12 cellular contexts compared by ENCODE assay signal in the genomic region with DNA sequence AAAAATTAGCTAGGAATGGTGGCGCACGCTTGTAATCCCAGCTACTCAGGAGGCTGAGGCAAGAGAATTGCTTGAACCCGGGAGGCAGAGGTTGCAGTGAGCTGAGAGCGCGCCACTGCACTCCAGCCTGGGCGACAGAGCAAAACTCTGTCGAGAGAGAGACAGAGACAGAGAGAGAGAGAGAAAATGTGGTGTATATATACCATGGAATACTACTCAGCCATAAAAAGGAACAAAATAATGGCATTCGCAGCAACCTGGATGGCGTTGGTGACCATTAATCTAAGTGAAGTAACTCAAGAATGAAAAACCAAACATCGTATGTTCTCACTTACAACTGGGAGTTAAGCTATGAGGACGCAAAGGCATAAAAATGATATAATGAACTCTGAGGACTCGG. TPM values are rescaled to one million over a fixed set of nuclear protein-coding genes. Genes with fewer than 3 reads are reported as not detected.
A peak's percentile ranks its signal among the peaks of the same experiment; 100 is the strongest.
DNase-seq lines count a peak whose midpoint lies in the region; ATAC-seq and TF ChIP-seq lines count a peak whose summit lies in the region.
"Not testable (repeated sequence)": the region's sequence is repeated elsewhere in the genome, so short reads cannot be mapped to it uniquely, and the experiment has no call there.
"Had no signal": no experiment of that assay in that cellular context is flagged by ENCODE, and none has a peak within 500 bp of the region (broad histone marks: within the 10 kb centered on the region; RNA-seq: fewer than 3 reads in every experiment).

No MANE protein-coding gene starts in this region.

- not testable (repeated sequence) for ATAC-seq in activated naive CD4-positive, alpha-beta T cell treated with anti-CD3 and anti-CD28 coated beads, Interleukin-2, amount 50 U/mL, for 72 hours; central memory CD8-positive, alpha-beta T cell (replicated peaks; ENCODE audit: extremely low read depth, poor library complexity, severe bottlenecking)

- not testable (repeated sequence) for DNase-seq in activated T-cell treated with anti-CD3 and anti-CD28 coated beads, Interleukin-2, amount 50 U/mL, for 24 hours; activated naive CD4-positive, alpha-beta T cell treated with anti-CD3 and anti-CD28 coated beads, Interleukin-2, amount 50 U/mL, for 72 hours (ENCODE audit: low spot score in 2 of 2); central memory CD8-positive, alpha-beta T cell (ENCODE audit: low spot score in 2 of 2)
- DNase-seq in islet precursor cell, result peak; percentile 2

- not testable (repeated sequence) for H3K4me1 ChIP-seq in HEK293 (ENCODE audit: control insufficient read depth, insufficient read depth, low read length)

- H3K36me3 ChIP-seq in HEK293 (ENCODE audit: control insufficient read depth in 2 of 2, insufficient read depth in 1 of 2, low read length in 2 of 2), result peaks cover 56 to 80% of the 10 kb centered on the region in 2 experiments

- not testable (repeated sequence) for H3K9me3 Mint-ChIP-seq in activated T-cell treated with anti-CD3 and anti-CD28 coated beads, Interleukin-2, amount 50 U/mL, for 24 hours; activated naive CD4-positive, alpha-beta T cell treated with anti-CD3 and anti-CD28 coated beads, Interleukin-2, amount 50 U/mL, for 72 hours; central memory CD8-positive, alpha-beta T cell

- H3K36me3 Mint-ChIP-seq in activated T-cell treated with anti-CD3 and anti-CD28 coated beads, Interleukin-2, amount 50 U/mL, for 24 hours (ENCODE audit: low read depth), result peaks cover 89% of the 10 kb centered on the region
- H3K36me3 Mint-ChIP-seq in activated naive CD4-positive, alpha-beta T cell treated with anti-CD3 and anti-CD28 coated beads, Interleukin-2, amount 50 U/mL, for 72 hours, result peaks cover 10 to 51% of the 10 kb centered on the region in 2 donors
- peaks cover 32% of the 10 kb centered on the region for H3K36me3 Mint-ChIP-seq in central memory CD8-positive, alpha-beta T cell (ENCODE audit: insufficient read depth)

- H3K4me3 ChIP-seq in HEK293 (ENCODE audit: low read depth, low read length), result not testable (repeated sequence)

- peak overlapping the region; percentile 18 for H3K27ac Mint-ChIP-seq in activated T-cell treated with anti-CD3 and anti-CD28 coated beads, Interleukin-2, amount 50 U/mL, for 24 hours
- H3K27ac Mint-ChIP-seq in activated naive CD4-positive, alpha-beta T cell treated with anti-CD3 and anti-CD28 coated beads, Interleukin-2, amount 50 U/mL, for 72 hours, result peak overlapping the region; percentile 75 to 79
- H3K27ac Mint-ChIP-seq in central memory CD8-positive, alpha-beta T cell (ENCODE audit: low read depth), result peak overlapping the region; percentile 39

- H3K27me3 Mint-ChIP-seq in activated T-cell treated with anti-CD3 and anti-CD28 coated beads, Interleukin-2, amount 50 U/mL, for 24 hours; central memory CD8-positive, alpha-beta T cell: not testable (repeated sequence)

- not testable (repeated sequence) for H3K4me3 Mint-ChIP-seq in activated T-cell treated with anti-CD3 and anti-CD28 coated beads, Interleukin-2, amount 50 U/mL, for 24 hours; central memory CD8-positive, alpha-beta T cell

- not testable (repeated sequence) for H3K9me3 ChIP-seq in HEK293 (ENCODE audit: control insufficient read depth, insufficient read depth, low read depth, low read length)

- CTCF ChIA-PET in HEK293 (lab: Yijun Ruan, JAX), result not testable (repeated sequence)

- H3K4me1 Mint-ChIP-seq in activated T-cell treated with anti-CD3 and anti-CD28 coated beads, Interleukin-2, amount 50 U/mL, for 24 hours (ENCODE audit: low read depth), result peaks cover 49% of the 10 kb centered on the region
- H3K4me1 Mint-ChIP-seq in central memory CD8-positive, alpha-beta T cell, result peaks cover 41% of the 10 kb centered on the region

- TF ChIP-seq CTCF in HEK293 (tag by site-specific recombination; IDR thresholded peaks at IDR 0.05), result not testable (repeated sequence)

- POLR2A ChIA-PET in HEK293 (lab: Yijun Ruan, JAX), result interaction anchor here (1.3 kb wide), 1 partner anchor 13 kb away, joined by 3 read pairs; no protein-coding TSS in a partner anchor

- not testable (repeated sequence) for H3K27ac ChIP-seq in HEK293 (ENCODE audit: extremely low read depth, low read depth, low read length)

TF ChIP-seq in HEK293, 187 proteins besides CTCF, POLR2A, EP300 and RAD21:
- TF ChIP-seq ZNF146 (tag by site-specific recombination; IDR thresholded peaks at IDR 0.05), result peak; percentile 96

RNA-seq across cellular contexts. Expression of a gene that starts 14.1 kb away (rescaled TPM):
- total RNA-seq in activated naive CD4-positive, alpha-beta T cell treated with anti-CD3 and anti-CD28 coated beads, Interleukin-2, amount 50 U/mL, for 72 hours, result 100 to 1,000 TPM in 1 of 2 donors, 10 to 100 TPM in 1; 99.1 to 126 TPM

RNA-seq across cellular contexts. Expression of a gene that starts 20.6 kb away (rescaled TPM):
- total RNA-seq in activated naive CD4-positive, alpha-beta T cell treated with anti-CD3 and anti-CD28 coated beads, Interleukin-2, amount 50 U/mL, for 72 hours, result 100 to 1,000 TPM; 209 to 271 TPM

RNA-seq across cellular contexts. Expression of a gene that starts 41.4 kb away (rescaled TPM):
- total RNA-seq in activated naive CD4-positive, alpha-beta T cell treated with anti-CD3 and anti-CD28 coated beads, Interleukin-2, amount 50 U/mL, for 72 hours, result 10 to 100 TPM; 22.8 to 24.5 TPM

RNA-seq across cellular contexts. Expression of a gene that starts 48.4 kb away (rescaled TPM):
- under 1 TPM in 1 of 2 donors, not detected in 1; 0.14 TPM for total RNA-seq in activated naive CD4-positive, alpha-beta T cell treated with anti-CD3 and anti-CD28 coated beads, Interleukin-2, amount 50 U/mL, for 72 hours
- total RNA-seq: A172; A673; B cell; CD4-positive, CD25-positive, alpha-beta regulatory T cell; CD8-positive, alpha-beta memory T cell; CD8-positive, alpha-beta T cell; Daoy had no signal

RNA-seq across cellular contexts. Expression of a gene that starts 49.8 kb away (rescaled TPM):
- under 1 TPM; 0.29 to 0.36 TPM for total RNA-seq in activated naive CD4-positive, alpha-beta T cell treated with anti-CD3 and anti-CD28 coated beads, Interleukin-2, amount 50 U/mL, for 72 hours
- total RNA-seq: Daoy had no signal

Comparison
In these comparisons a context has a peak if more than half of its experiments do, and no peak if none do; other contexts are left out.
1. H3K27ac Mint-ChIP-seq: peak in every context shown above with its lines; median percentile 77 in activated naive CD4-positive, alpha-beta T cell treated with anti-CD3 and anti-CD28 coated beads, Interleukin-2, amount 50 U/mL, for 72 hours; 39 in central memory CD8-positive, alpha-beta T cell; 18 in activated T-cell treated with anti-CD3 and anti-CD28 coated beads, Interleukin-2, amount 50 U/mL, for 24 hours.